Comparison of ENCODE assay signal across 9 cellular contexts in genomic region chr1:229148743-229149142, GRCh38.
DNase-seq lines count a peak whose midpoint lies in the region; ATAC-seq, FAIRE-seq and TF ChIP-seq lines count a peak whose summit lies in the region.
"Had no signal": no experiment of that assay in that cellular context is flagged by ENCODE, and none has a peak within 500 bp of the region (broad histone marks: within the 10 kb centered on the region; RNA-seq: fewer than 3 reads in every experiment).

No MANE protein-coding gene starts in this region.

- peak; percentile 38 for FAIRE-seq in HTR-8/SVneo (lab: Jason Lieb, UNC)
- FAIRE-seq in frontal cortex (lab: Jason Lieb, UNC), result no peak

- CTCF ChIA-PET in WTC11 (lab: Charles Lee), result interaction anchor here (0.6 to 1.0 kb wide), 2 partner anchors 40 to 79 kb away, joined by 3 to 4 read pairs; no protein-coding TSS in a partner anchor
- CTCF ChIA-PET in activated CD4-positive, alpha-beta T cell treated with anti-CD3 and anti-CD28 coated beads for 36 hours (lab: Charles Lee), result interaction anchor here (1.1 kb wide), 1 partner anchor 79 kb away, joined by 3 read pairs; no protein-coding TSS in a partner anchor

- ATAC-seq in WTC11, result no peak
- ATAC-seq in stimulated activated naive CD8-positive, alpha-beta T cell treated with anti-CD3 and anti-CD28 coated beads, Interleukin-15, amount 100 ng/mL, for 72 hours, result peak; percentile 31
- no peak for ATAC-seq in activated T-cell treated with anti-CD3 and anti-CD28 coated beads, Interleukin-2, amount 50 U/mL, for 4 hours
- no peak for ATAC-seq in activated CD4-positive, alpha-beta T cell treated with anti-CD3 and anti-CD28 coated beads for 36 hours

- no peak overlapping the region for H3K23ac ChIP-seq in mesenchymal stem cell (ENCODE audit: low read length in 2 of 2)

- H3K4me3 ChIP-seq in mesenchymal stem cell (ENCODE audit: insufficient read depth in 1 of 2, low read depth in 1 of 2, low read length in 2 of 2), result no peak overlapping the region
- H3K4me3 ChIP-seq: BLaER1 treated with 17β-estradiol and CSF1 and Interleukin-3, amounts not matched to agents 10 nM and 100 nM had no signal

- no peak overlapping the region for H3K4ac ChIP-seq in mesenchymal stem cell (ENCODE audit: low read depth in 1 of 2, low read length in 2 of 2)

- peaks cover 8% of the 10 kb centered on the region for H3K4me1 Mint-ChIP-seq in WTC11
- peaks cover 5% of the 10 kb centered on the region for H3K4me1 Mint-ChIP-seq in stimulated activated naive CD8-positive, alpha-beta T cell treated with anti-CD3 and anti-CD28 coated beads, Interleukin-15, amount 100 ng/mL, for 72 hours
- H3K4me1 Mint-ChIP-seq in activated T-cell treated with anti-CD3 and anti-CD28 coated beads, Interleukin-2, amount 50 U/mL, for 4 hours (ENCODE audit: low read depth), result peaks cover 2% of the 10 kb centered on the region
- H3K4me1 Mint-ChIP-seq in activated CD4-positive, alpha-beta T cell treated with anti-CD3 and anti-CD28 coated beads for 36 hours, result peaks cover 3% of the 10 kb centered on the region

- H3K36me3 Mint-ChIP-seq in WTC11, result no peaks in the 10 kb centered on the region
- H3K36me3 Mint-ChIP-seq in activated T-cell treated with anti-CD3 and anti-CD28 coated beads, Interleukin-2, amount 50 U/mL, for 4 hours (ENCODE audit: insufficient read depth), result no peaks in the 10 kb centered on the region
- H3K36me3 Mint-ChIP-seq in activated CD4-positive, alpha-beta T cell treated with anti-CD3 and anti-CD28 coated beads for 36 hours (ENCODE audit: low read depth), result no peaks in the 10 kb centered on the region

- H3K27me3 ChIP-seq in mesenchymal stem cell (ENCODE audit: control insufficient read depth in 1 of 2, insufficient read depth in 1 of 2, low read length in 2 of 2), result peaks cover 47 to 58% of the 10 kb centered on the region in 2 experiments

- H3K4me2 ChIP-seq in mesenchymal stem cell (ENCODE audit: low read length, poor library complexity, severe bottlenecking), result no peak overlapping the region

- H2AK5ac ChIP-seq in mesenchymal stem cell (ENCODE audit: low read length, severe bottlenecking), result no peak overlapping the region

- DNase-seq in HTR-8/SVneo (ENCODE audit: insufficient read length, low spot score) (no peak), WTC11 (ENCODE audit: low spot score) (no peak), mesenchymal stem cell (no peak), frontal cortex (ENCODE audit: low spot score in 2 of 2) (no peak)
- DNase-seq in stimulated activated naive CD8-positive, alpha-beta T cell treated with anti-CD3 and anti-CD28 coated beads, Interleukin-15, amount 100 ng/mL, for 72 hours, result no peak
- DNase-seq in activated T-cell treated with anti-CD3 and anti-CD28 coated beads, Interleukin-2, amount 50 U/mL, for 4 hours, result no peak
- no peak for DNase-seq in activated CD4-positive, alpha-beta T cell treated with anti-CD3 and anti-CD28 coated beads for 36 hours
- DNase-seq: RPMI8226 had no signal

- H3K36me3 ChIP-seq in mesenchymal stem cell (ENCODE audit: control insufficient read depth in 1 of 2, insufficient read depth in 2 of 2, low read depth in 1 of 2, low read length in 2 of 2), result no peaks in the 10 kb centered on the region
- H3K36me3 ChIP-seq: BLaER1 treated with 17β-estradiol and CSF1 and Interleukin-3, amounts not matched to agents 10 nM and 100 nM had no signal

- peaks cover 8% of the 10 kb centered on the region for H3K27me3 Mint-ChIP-seq in WTC11 (ENCODE audit: low read depth)
- H3K27me3 Mint-ChIP-seq in stimulated activated naive CD8-positive, alpha-beta T cell treated with anti-CD3 and anti-CD28 coated beads, Interleukin-15, amount 100 ng/mL, for 72 hours, result peaks cover 27% of the 10 kb centered on the region
- peaks cover 5% of the 10 kb centered on the region for H3K27me3 Mint-ChIP-seq in activated T-cell treated with anti-CD3 and anti-CD28 coated beads, Interleukin-2, amount 50 U/mL, for 4 hours (ENCODE audit: low read depth)
- H3K27me3 Mint-ChIP-seq in activated CD4-positive, alpha-beta T cell treated with anti-CD3 and anti-CD28 coated beads for 36 hours, result no peaks in the 10 kb centered on the region

- no peak overlapping the region for H2BK5ac ChIP-seq in mesenchymal stem cell (ENCODE audit: low read depth, low read length, poor library complexity, severe bottlenecking)

- POLR2A ChIA-PET in WTC11 (lab: Charles Lee), result interaction anchor here (1.0 kb wide), 1 partner anchor 82 kb away, joined by 3 read pairs; no protein-coding TSS in a partner anchor
- POLR2A ChIA-PET in activated CD4-positive, alpha-beta T cell treated with anti-CD3 and anti-CD28 coated beads for 36 hours (lab: Charles Lee), result no interaction called here

- peak overlapping the region; percentile 9 for H4K91ac ChIP-seq in mesenchymal stem cell (ENCODE audit: low read length)

- H2BK120ac ChIP-seq in mesenchymal stem cell (ENCODE audit: low read depth, low read length), result no peak overlapping the region

- no peak overlapping the region for H3K27ac Mint-ChIP-seq in WTC11
- no peak overlapping the region for H3K27ac Mint-ChIP-seq in stimulated activated naive CD8-positive, alpha-beta T cell treated with anti-CD3 and anti-CD28 coated beads, Interleukin-15, amount 100 ng/mL, for 72 hours
- H3K27ac Mint-ChIP-seq in activated CD4-positive, alpha-beta T cell treated with anti-CD3 and anti-CD28 coated beads for 36 hours, result no peak overlapping the region

- no peak overlapping the region for H3K27ac ChIP-seq in mesenchymal stem cell (ENCODE audit: low read length, poor library complexity, severe bottlenecking)
- H3K27ac ChIP-seq: BLaER1 treated with 17β-estradiol and CSF1 and Interleukin-3, amounts not matched to agents 10 nM and 100 nM had no signal

- no peak overlapping the region for H4K8ac ChIP-seq in mesenchymal stem cell (ENCODE audit: low read length)

- peak overlapping the region in 1 of 2 experiments; percentile 31 for H3K18ac ChIP-seq in mesenchymal stem cell (ENCODE audit: low read depth in 1 of 2, low read length in 2 of 2)

- intact Hi-C loops in activated CD4-positive, alpha-beta T cell treated with anti-CD3 and anti-CD28 coated beads for 36 hours (cut with DNase I, micrococcal nuclease), result no loop called here

- H3K9me3 ChIP-seq in mesenchymal stem cell (ENCODE audit: control insufficient read depth, low read length), result no peaks in the 10 kb centered on the region

- 86% methylated on average over 7 of the region's 7 CpGs for WGBS in mesenchymal stem cell

- H3K9ac ChIP-seq in mesenchymal stem cell (ENCODE audit: low read length), result no peak overlapping the region
- H3K9ac ChIP-seq: BLaER1 treated with 17β-estradiol and CSF1 and Interleukin-3, amounts not matched to agents 10 nM and 100 nM had no signal

- H2BK15ac ChIP-seq in mesenchymal stem cell (ENCODE audit: low read depth, poor library complexity, severe bottlenecking), result no peak overlapping the region

- H3K4me3 Mint-ChIP-seq in WTC11, result no peak overlapping the region
- H3K4me3 Mint-ChIP-seq in stimulated activated naive CD8-positive, alpha-beta T cell treated with anti-CD3 and anti-CD28 coated beads, Interleukin-15, amount 100 ng/mL, for 72 hours, result no peak overlapping the region
- H3K4me3 Mint-ChIP-seq in activated T-cell treated with anti-CD3 and anti-CD28 coated beads, Interleukin-2, amount 50 U/mL, for 4 hours, result no peak overlapping the region
- H3K4me3 Mint-ChIP-seq in activated CD4-positive, alpha-beta T cell treated with anti-CD3 and anti-CD28 coated beads for 36 hours, result no peak overlapping the region

- H2AFZ ChIP-seq in mesenchymal stem cell (ENCODE audit: low read depth, low read length), result no peak overlapping the region

- H2BK12ac ChIP-seq in mesenchymal stem cell (ENCODE audit: low read length in 2 of 2), result peak overlapping the region in 1 of 2 experiments; percentile 40

- peaks cover 2% of the 10 kb centered on the region for H3K4me1 ChIP-seq in mesenchymal stem cell (ENCODE audit: control insufficient read depth, insufficient read depth, low read depth, low read length)

- no peaks in the 10 kb centered on the region for H3K79me1 ChIP-seq in mesenchymal stem cell (replicated peaks; ENCODE audit: low read length, poor library complexity, severe bottlenecking)

- peak overlapping the region in 1 of 2 experiments; percentile 6 for H3K14ac ChIP-seq in mesenchymal stem cell (ENCODE audit: low read length in 2 of 2)

- H3K9me3 Mint-ChIP-seq in WTC11, result no peaks in the 10 kb centered on the region
- H3K9me3 Mint-ChIP-seq in stimulated activated naive CD8-positive, alpha-beta T cell treated with anti-CD3 and anti-CD28 coated beads, Interleukin-15, amount 100 ng/mL, for 72 hours, result no peaks in the 10 kb centered on the region
- H3K9me3 Mint-ChIP-seq in activated T-cell treated with anti-CD3 and anti-CD28 coated beads, Interleukin-2, amount 50 U/mL, for 4 hours, result no peaks in the 10 kb centered on the region
- H3K9me3 Mint-ChIP-seq in activated CD4-positive, alpha-beta T cell treated with anti-CD3 and anti-CD28 coated beads for 36 hours (ENCODE audit: low read depth), result no peaks in the 10 kb centered on the region

- TF ChIP-seq CTCF in WTC11 (IDR thresholded peaks at IDR 0.05), result no peak

TF ChIP-seq in WTC11, 78 proteins besides CTCF, POLR2A, EP300 and RAD21:
- TF ChIP-seq TCF7 (CRISPR knock-in tag; IDR thresholded peaks at IDR 0.05; ENCODE audit: low read depth) (peak; percentile 57; the same call in 1 of the 2 replicates), SOX15 (CRISPR knock-in tag; IDR thresholded peaks at IDR 0.05) (no peak), ZNF396 (CRISPR knock-in tag; IDR thresholded peaks at IDR 0.05; ENCODE audit: borderline replicate concordance) (no peak), SMAD3 (CRISPR knock-in tag; IDR thresholded peaks at IDR 0.05; ENCODE audit: borderline replicate concordance) (no peak), NR3C1 (CRISPR knock-in tag; conservative IDR thresholded peaks at IDR 0.05; ENCODE audit: low read depth) (no peak)
- TF ChIP-seq, protein P1, sequence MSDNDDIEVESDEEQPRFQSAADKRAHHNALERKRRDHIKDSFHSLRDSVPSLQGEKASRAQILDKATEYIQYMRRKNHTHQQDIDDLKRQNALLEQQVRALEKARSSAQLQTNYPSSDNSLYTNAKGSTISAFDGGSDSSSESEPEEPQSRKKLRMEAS (CRISPR knock-in tag; IDR thresholded peaks at IDR 0.05), result no peak
